ENCODE assay signal across 1 cellular context in genomic region chr7:43905209-43905946, GRCh38.
TF ChIP-seq lines count a peak whose summit lies in the region.

No MANE protein-coding gene starts in this region.

TF ChIP-seq in K562, 482 proteins besides CTCF, POLR2A, EP300 and RAD21:
- no peak for TF ChIP-seq RBM39 (optimal IDR thresholded peaks at IDR 0.05; ENCODE audit: low read depth, low read length)
- TF ChIP-seq ZNF384 (IDR thresholded peaks at IDR 0.05; ENCODE audit: low read depth, low read length) = 0 out of 2 replicates have a peak, but pooled peaks have one; percentile 25
- TF ChIP-seq ESRRA (IDR thresholded peaks at IDR 0.05; ENCODE audit: borderline replicate concordance, low read depth) = 0 out of 2 replicates have a peak, but pooled peaks have one; percentile 8
- TF ChIP-seq LCOR (CRISPR knock-in tag; IDR thresholded peaks at IDR 0.05) = 0 out of 2 replicates have a peak, but pooled peaks have one; percentile 14
- TF ChIP-seq ARID1B (IDR thresholded peaks at IDR 0.05) = no peak
- TF ChIP-seq FOXP1 (CRISPR knock-in tag; IDR thresholded peaks at IDR 0.05) = no peak
